Comparison of ENCODE assay signal across 10 cellular contexts in the genomic region with DNA sequence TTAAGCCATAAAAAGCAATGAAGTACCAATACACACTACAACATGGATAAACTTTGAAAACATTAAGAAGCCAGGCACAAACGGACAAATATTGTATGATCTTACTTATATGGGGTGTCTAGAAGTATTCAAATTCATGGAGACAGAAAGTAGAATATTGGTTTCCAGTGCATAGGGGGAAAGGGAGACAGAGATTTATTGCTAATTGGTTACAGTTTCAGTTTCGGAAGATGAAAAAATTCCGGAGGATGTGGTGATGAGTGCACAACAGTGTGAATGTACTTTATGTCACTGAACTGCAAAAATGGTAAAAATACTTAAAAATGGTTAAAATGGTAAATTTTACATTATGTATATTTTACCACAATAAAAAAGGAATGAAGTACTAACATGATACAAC. TPM values are rescaled to one million over a fixed set of nuclear protein-coding genes. Genes with fewer than 3 reads are reported as not detected.
A peak's percentile ranks its signal among the peaks of the same experiment; 100 is the strongest.
DNase-seq lines count a peak whose midpoint lies in the region; ATAC-seq and TF ChIP-seq lines count a peak whose summit lies in the region.
"Had no signal": no experiment of that assay in that cellular context is flagged by ENCODE, and none has a peak within 500 bp of the region (broad histone marks: within the 10 kb centered on the region; RNA-seq: fewer than 3 reads in every experiment).

No MANE protein-coding gene starts in this region.

- H4K20me1 ChIP-seq in KMS-11 (ENCODE audit: insufficient read depth), result no peaks in the 10 kb centered on the region

- CTCF ChIA-PET in naive thymus-derived CD4-positive, alpha-beta T cell (lab: Charles Lee), result no interaction called here
- CTCF ChIA-PET in HEK293T (lab: Yijun Ruan, JAX), result no interaction called here

- H3K4me1 ChIP-seq in KMS-11 (ENCODE audit: low read depth, poor library complexity, severe bottlenecking), result peaks cover 43% of the 10 kb centered on the region
- peaks cover 5 to 15% of the 10 kb centered on the region in 2 donors for H3K4me1 ChIP-seq in naive thymus-derived CD4-positive, alpha-beta T cell (ENCODE audit: control insufficient read depth in 2 of 2, insufficient read depth in 2 of 2, low read length in 2 of 2)
- H3K4me1 ChIP-seq: ascending aorta had no signal

- TF ChIP-seq CTCF in KMS-11 (conservative IDR thresholded peaks at IDR 0.05; ENCODE audit: low read depth, low read length), result no peak

- H3K27ac ChIP-seq in KMS-11, result no peak overlapping the region
- H3K27ac ChIP-seq in naive thymus-derived CD4-positive, alpha-beta T cell (ENCODE audit: low read depth, low read length), result no peak overlapping the region
- H3K27ac ChIP-seq: ascending aorta had no signal

- POLR2A ChIA-PET in naive thymus-derived CD4-positive, alpha-beta T cell (lab: Charles Lee), result no interaction called here
- POLR2A ChIA-PET in HEK293T (lab: Yijun Ruan, JAX), result no interaction called here

- no peaks in the 10 kb centered on the region for H3K27me3 Mint-ChIP-seq in naive thymus-derived CD4-positive, alpha-beta T cell

- peak in 7 of 9 donors; percentile 9 to 48 (median 12) for DNase-seq in naive thymus-derived CD4-positive, alpha-beta T cell
- DNase-seq in HEK293T (ENCODE audit: extremely low spot score) (no peak), NCI-H1092 (lab: John Stamatoyannopoulos, UW) (no peak)
- DNase-seq: retina had no signal

- no peak overlapping the region for H2AFZ ChIP-seq in KMS-11 (ENCODE audit: low read depth)

- H3K4me3 ChIP-seq in KMS-11 (IDR thresholded peaks at IDR 0.05; ENCODE audit: insufficient read depth, low read depth, low read length), result no peak overlapping the region
- no peak overlapping the region for H3K4me3 ChIP-seq in naive thymus-derived CD4-positive, alpha-beta T cell (ENCODE audit: low read length)
- H3K4me3 ChIP-seq: ascending aorta had no signal

- H3K4me1 Mint-ChIP-seq in naive thymus-derived CD4-positive, alpha-beta T cell, result peaks cover 7 to 36% (median 28%) of the 10 kb centered on the region in 7 donors

- H3K9me3 ChIP-seq in naive thymus-derived CD4-positive, alpha-beta T cell (ENCODE audit: control insufficient read depth in 2 of 3, low read length in 3 of 3), result no peaks in the 10 kb centered on the region
- H3K9me3 ChIP-seq: ascending aorta had no signal

- H3K79me2 ChIP-seq in KMS-11 (ENCODE audit: insufficient read depth, low read depth), result no peaks in the 10 kb centered on the region

- peak overlapping the region; percentile 53 for H3K4me2 ChIP-seq in KMS-11

- no peak overlapping the region for H3K9ac ChIP-seq in KMS-11

- H3K4me3 Mint-ChIP-seq in naive thymus-derived CD4-positive, alpha-beta T cell, result peak overlapping the region in 8 of 10 donors; percentile 6 to 66 (median 43)

- no peaks in the 10 kb centered on the region for H3K9me3 Mint-ChIP-seq in naive thymus-derived CD4-positive, alpha-beta T cell

- H3K27me3 ChIP-seq in KMS-11 (ENCODE audit: insufficient read depth, low read depth), result no peaks in the 10 kb centered on the region
- no peaks in the 10 kb centered on the region for H3K27me3 ChIP-seq in naive thymus-derived CD4-positive, alpha-beta T cell (ENCODE audit: control insufficient read depth in 2 of 2, insufficient read depth in 2 of 2, low read length in 2 of 2)
- H3K27me3 ChIP-seq: ascending aorta had no signal

- peak; percentile 58 for ATAC-seq in GM18867 (IDR thresholded peaks at IDR 0.05; ENCODE audit: unreplicated experiment)
- peak; percentile 65 for ATAC-seq in GM21717 (IDR thresholded peaks at IDR 0.05; ENCODE audit: unreplicated experiment)
- peak; percentile 72 for ATAC-seq in naive thymus-derived CD4-positive, alpha-beta T cell
- no peak for ATAC-seq in GM19467 (IDR thresholded peaks at IDR 0.05; ENCODE audit: unreplicated experiment)
- ATAC-seq: HCT116 had no signal

- H3K36me3 ChIP-seq in KMS-11 (ENCODE audit: insufficient read depth), result no peaks in the 10 kb centered on the region
- no peaks in the 10 kb centered on the region for H3K36me3 ChIP-seq in naive thymus-derived CD4-positive, alpha-beta T cell (ENCODE audit: control insufficient read depth in 2 of 3, insufficient read depth in 3 of 3, low read length in 3 of 3)
- H3K36me3 ChIP-seq: ascending aorta had no signal

- intact Hi-C loops in naive thymus-derived CD4-positive, alpha-beta T cell (cut with micrococcal nuclease), result loop anchor here in 1 of 2 donors (1.0 to 10.0 kb wide), 2 partner anchors 243 to 392 kb away; a partner anchor contains a TSS

- peaks cover 0 to 3% (median 0%) of the 10 kb centered on the region in 5 donors for H3K36me3 Mint-ChIP-seq in naive thymus-derived CD4-positive, alpha-beta T cell

- peak overlapping the region; percentile 49 to 91 (median 76) for H3K27ac Mint-ChIP-seq in naive thymus-derived CD4-positive, alpha-beta T cell

TF ChIP-seq in HEK293T, 16 proteins besides CTCF, POLR2A, EP300 and RAD21:
- TF ChIP-seq NFRKB (IDR thresholded peaks at IDR 0.05), result no peak
- no peak for TF ChIP-seq ARNT (IDR thresholded peaks at IDR 0.05)
- TF ChIP-seq L3MBTL2 (conservative IDR thresholded peaks at IDR 0.05), result no peak
- no peak for TF ChIP-seq SUZ12 (IDR thresholded peaks at IDR 0.05)
- no peak for TF ChIP-seq SP1 (IDR thresholded peaks at IDR 0.05)
- TF ChIP-seq FOXK2 (IDR thresholded peaks at IDR 0.05), result no peak
- TF ChIP-seq CTBP1 (IDR thresholded peaks at IDR 0.05; ENCODE audit: borderline replicate concordance), result no peak
- no peak for TF ChIP-seq LEF1 (IDR thresholded peaks at IDR 0.05; ENCODE audit: borderline replicate concordance)
- TF ChIP-seq TARDBP (IDR thresholded peaks at IDR 0.05), result no peak
- no peak for TF ChIP-seq FOXA1 (IDR thresholded peaks at IDR 0.05)
- no peak for TF ChIP-seq ELF4 (IDR thresholded peaks at IDR 0.05)
- no peak for TF ChIP-seq ZNF384 (IDR thresholded peaks at IDR 0.05)
- TF ChIP-seq HDGF (IDR thresholded peaks at IDR 0.05; ENCODE audit: borderline replicate concordance), result no peak
- no peak for TF ChIP-seq FOXM1 (IDR thresholded peaks at IDR 0.05; ENCODE audit: borderline replicate concordance)

RNA-seq across cellular contexts. Expression of a gene that starts 5.1 kb away (rescaled TPM):
- 10 to 100 TPM in 4 of 5 experiments, 1 to 10 TPM in 1; 8.0 to 33.3 (median 12.1) TPM for total RNA-seq in naive thymus-derived CD4-positive, alpha-beta T cell
- 10 to 100 TPM; 42.5 to 43.9 TPM for polyA plus RNA-seq in naive thymus-derived CD4-positive, alpha-beta T cell

Comparison
In these comparisons a context has a peak if more than half of its experiments do, and no peak if none do; other contexts are left out.
1. DNase-seq: peak in naive thymus-derived CD4-positive, alpha-beta T cell (7 of 9); none in HEK293T (single experiment) and NCI-H1092 (single experiment).